ENCODE assay signal across 1 cellular context in genomic region chr9:131094622-131095021, GRCh38.
TF ChIP-seq lines count a peak whose summit lies in the region.

No MANE protein-coding gene starts in this region.

TF ChIP-seq in WTC11, 78 proteins besides CTCF, POLR2A, EP300 and RAD21 (continued from another document):
- TF ChIP-seq JUN (CRISPR knock-in tag; IDR thresholded peaks at IDR 0.05) (no peak), ZNF138 (CRISPR knock-in tag; conservative IDR thresholded peaks at IDR 0.05) (no peak), TEAD1 (CRISPR knock-in tag; IDR thresholded peaks at IDR 0.05) (no peak), GABPB1 (CRISPR knock-in tag; IDR thresholded peaks at IDR 0.05) (no peak), EMX1 (CRISPR knock-in tag; IDR thresholded peaks at IDR 0.05) (no peak), PRDM15 (CRISPR knock-in tag; IDR thresholded peaks at IDR 0.05) (no peak)
